In genomic region chr3:37996785-37997301, GRCh38 we compare ENCODE assay signal across 1 cellular context.
TF ChIP-seq lines count a peak whose summit lies in the region.

No MANE protein-coding gene starts in this region.

TF ChIP-seq in H1, 55 proteins besides CTCF, POLR2A, EP300 and RAD21:
- no peak for TF ChIP-seq JUN (IDR thresholded peaks at IDR 0.05; ENCODE audit: low read depth, low read length)
- TF ChIP-seq TEAD4 (IDR thresholded peaks at IDR 0.05; ENCODE audit: low read depth, low read length) = peak; percentile 82
- no peak for TF ChIP-seq NANOG (IDR thresholded peaks at IDR 0.05; ENCODE audit: insufficient read depth, low read depth, low read length, poor library complexity, severe bottlenecking)
- TF ChIP-seq USF2 (IDR thresholded peaks at IDR 0.05; ENCODE audit: low read length) = peak; percentile 94
- peak; percentile 42; the same call in 1 of the 2 replicates for TF ChIP-seq E2F6 (IDR thresholded peaks at IDR 0.05)
- no peak for TF ChIP-seq RBBP5 (IDR thresholded peaks at IDR 0.05; ENCODE audit: borderline replicate concordance, low read depth, low read length)
- TF ChIP-seq CREB1 (IDR thresholded peaks at IDR 0.05) = peak; percentile 58; the same call in 1 of the 2 replicates
- no peak for TF ChIP-seq POU5F1 (IDR thresholded peaks at IDR 0.05; ENCODE audit: low read depth, low read length)
- TF ChIP-seq ATF3 (IDR thresholded peaks at IDR 0.05; ENCODE audit: insufficient read depth, low read depth, low read length) = peak; percentile 92
- TF ChIP-seq, protein P1, sequence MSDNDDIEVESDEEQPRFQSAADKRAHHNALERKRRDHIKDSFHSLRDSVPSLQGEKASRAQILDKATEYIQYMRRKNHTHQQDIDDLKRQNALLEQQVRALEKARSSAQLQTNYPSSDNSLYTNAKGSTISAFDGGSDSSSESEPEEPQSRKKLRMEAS (IDR thresholded peaks at IDR 0.05) = peak; percentile 88
- peak; percentile 98 for TF ChIP-seq KDM1A (IDR thresholded peaks at IDR 0.05; ENCODE audit: borderline replicate concordance, low read length)
